11 cellular contexts compared by ENCODE assay signal in the genomic region with DNA sequence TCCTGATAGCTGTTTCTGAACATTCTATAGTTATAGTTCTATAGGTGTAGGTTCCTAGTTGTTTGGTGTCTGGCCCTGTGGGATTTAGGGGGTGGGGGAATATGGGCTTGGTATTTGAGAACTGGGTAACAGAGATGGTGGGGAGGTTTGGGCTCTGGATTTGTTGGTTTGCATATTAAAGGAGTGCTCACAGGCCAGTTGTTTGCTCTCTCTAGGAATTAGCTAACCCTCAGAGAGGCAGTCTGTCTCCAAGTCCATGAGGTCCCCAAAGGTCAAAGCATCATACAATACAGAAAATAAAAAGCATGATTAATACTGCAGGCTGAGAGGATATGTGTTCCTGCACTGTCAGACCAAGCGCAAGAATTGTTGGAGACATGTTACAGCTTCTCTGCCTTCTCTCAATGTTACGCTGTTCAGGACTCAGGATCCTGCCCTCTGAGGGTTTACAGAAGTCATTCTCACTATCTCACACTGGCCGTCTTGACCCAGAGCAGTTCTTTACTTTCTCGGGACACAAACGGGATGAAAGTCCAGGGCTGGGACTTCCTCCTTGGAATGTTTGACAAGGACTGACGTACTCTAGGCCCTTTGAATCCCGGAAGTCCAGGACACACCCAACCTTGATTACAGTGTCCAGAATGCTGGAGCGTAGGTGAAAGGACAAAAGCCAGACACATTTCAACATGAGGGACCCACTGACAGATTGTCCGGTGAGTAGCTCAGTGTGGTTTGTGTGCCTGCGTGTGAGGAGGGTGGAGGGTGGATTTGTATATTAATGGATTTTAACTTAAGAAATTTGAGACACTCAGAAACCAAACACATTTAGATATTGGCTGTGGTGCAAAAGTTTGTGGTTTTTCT. TPM values are rescaled to one million over a fixed set of nuclear protein-coding genes. Genes with fewer than 3 reads are reported as not detected.
DNase-seq lines count a peak whose midpoint lies in the region; ATAC-seq and TF ChIP-seq lines count a peak whose summit lies in the region.
"Had no signal": no experiment of that assay in that cellular context is flagged by ENCODE, and none has a peak within 500 bp of the region (broad histone marks: within the 10 kb centered on the region; RNA-seq: fewer than 3 reads in every experiment).

A gene with protein sequence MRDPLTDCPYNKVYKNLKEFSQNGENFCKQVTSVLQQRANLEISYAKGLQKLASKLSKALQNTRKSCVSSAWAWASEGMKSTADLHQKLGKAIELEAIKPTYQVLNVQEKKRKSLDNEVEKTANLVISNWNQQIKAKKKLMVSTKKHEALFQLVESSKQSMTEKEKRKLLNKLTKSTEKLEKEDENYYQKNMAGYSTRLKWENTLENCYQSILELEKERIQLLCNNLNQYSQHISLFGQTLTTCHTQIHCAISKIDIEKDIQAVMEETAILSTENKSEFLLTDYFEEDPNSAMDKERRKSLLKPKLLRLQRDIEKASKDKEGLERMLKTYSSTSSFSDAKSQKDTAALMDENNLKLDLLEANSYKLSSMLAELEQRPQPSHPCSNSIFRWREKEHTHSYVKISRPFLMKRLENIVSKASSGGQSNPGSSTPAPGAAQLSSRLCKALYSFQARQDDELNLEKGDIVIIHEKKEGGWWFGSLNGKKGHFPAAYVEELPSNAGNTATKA (plus strand): TSS at position 677 of the 864 bp plus-strand sequence. CDS start 10 bp downstream, at position 687.

- H3K4me3 ChIP-seq in RWPE2 (ENCODE audit: severe bottlenecking) (no peak within 1 kb of the TSS), fibroblast of villous mesenchyme (ENCODE audit: low read depth, low read length) (no peak within 1 kb of the TSS)

- H3K4me1 ChIP-seq in RWPE2 (ENCODE audit: insufficient read depth, poor library complexity, severe bottlenecking) = peaks cover 4% of the 10 kb centered on the region

- intact Hi-C loops in head of caudate nucleus (cut with DNase I) = no loop called here

- DNase-seq in AG08395 (ENCODE audit: low spot score) (peak; percentile 40), RWPE2 (ENCODE audit: low spot score) (no peak), fibroblast of villous mesenchyme (ENCODE audit: low read depth) (peak; percentile 57), omental fat pad (ENCODE audit: low spot score) (no peak), NCI-H128 (lab: John Stamatoyannopoulos, UW; ENCODE audit: unreplicated experiment) (no peak), head of caudate nucleus (no peak)
- DNase-seq: CD4-positive, alpha-beta memory T cell; NCI-H1105 treated with DMSO at 0.1 percent for 48 hours; SW 1271 had no signal

- H3K27me3 ChIP-seq in RWPE2 (ENCODE audit: insufficient read depth, poor library complexity, severe bottlenecking) = no peaks in the 10 kb centered on the region

- no peaks in the 10 kb centered on the region for H3K36me3 ChIP-seq in RWPE2 (ENCODE audit: low read depth)

- no peaks in the 10 kb centered on the region for H3K9me3 ChIP-seq in RWPE2 (ENCODE audit: severe bottlenecking)

- no peak within 1 kb of the TSS for H3K27ac ChIP-seq in RWPE2 (ENCODE audit: poor library complexity, severe bottlenecking)

- peak; percentile 67 for ATAC-seq in RWPE2 (ENCODE audit: low read depth)
- ATAC-seq in omental fat pad (ENCODE audit: low FRiP score) = peak; percentile 59
- ATAC-seq in HG03571 (IDR thresholded peaks at IDR 0.05; ENCODE audit: unreplicated experiment) = no peak
- ATAC-seq in HG03095 (IDR thresholded peaks at IDR 0.05; ENCODE audit: unreplicated experiment) = no peak

- TF ChIP-seq CTCF in RWPE2 (IDR thresholded peaks at IDR 0.05; ENCODE audit: poor library complexity, severe bottlenecking) (no peak), fibroblast of villous mesenchyme (IDR thresholded peaks at IDR 0.05; ENCODE audit: insufficient read depth, low read depth, low read length) (no peak), omental fat pad (IDR thresholded peaks at IDR 0.05) (no peak)

RNA-seq across cellular contexts. Expression of the gene that starts here (rescaled TPM):
- 0.32 and 0.43 TPM in 2 replicates for total RNA-seq in fibroblast of villous mesenchyme
- 100 to 1,000 TPM in 1 of 4 donors, 10 to 100 TPM in 3; 16.3 to 197 (median 70.6) TPM for total RNA-seq in omental fat pad
- total RNA-seq: CD4-positive, alpha-beta memory T cell had no signal

Comparison
In these comparisons a context has a peak if more than half of its experiments do, and no peak if none do; other contexts are left out.
1. RNA of the gene that starts here (total RNA-seq): 16.3 to 197 TPM in omental fat pad; 0.32 to 0.43 TPM in fibroblast of villous mesenchyme; every median in the first group is over 10 times any median in the second.
2. Peak in DNase-seq in fibroblast of villous mesenchyme; RNA of the gene not detected or under 1 TPM.
3. ATAC-seq: peak in RWPE2 (single experiment) and omental fat pad (single experiment); none in HG03571 (single experiment) and HG03095 (single experiment).